Comparison of ENCODE assay signal across 16 cellular contexts in genomic region chr2:144836635-144837350, GRCh38.
DNase-seq lines count a peak whose midpoint lies in the region; ATAC-seq, FAIRE-seq and TF ChIP-seq lines count a peak whose summit lies in the region.
"Had no signal": no experiment of that assay in that cellular context is flagged by ENCODE, and none has a peak within 500 bp of the region (broad histone marks: within the 10 kb centered on the region; RNA-seq: fewer than 3 reads in every experiment).

No MANE protein-coding gene starts in this region.

- H3K27ac ChIP-seq in A673 (ENCODE audit: low read depth, low read length, poor library complexity, severe bottlenecking) (peak overlapping the region; percentile 81), uterus (no peak overlapping the region)
- H3K27ac ChIP-seq: coronary artery, neutrophil had no signal

- CTCF ChIA-PET in A673 (lab: Charles Lee) = no interaction called here
- CTCF ChIA-PET in activated CD4-positive, alpha-beta memory T cell treated with anti-CD3 and anti-CD28 coated beads, Interleukin-2, amount 10 ng/mL, durations not matched to agents 7 days and 5 days (lab: Charles Lee) = no interaction called here

- H3K36me3 ChIP-seq in A673 (ENCODE audit: insufficient read depth, low read length, poor library complexity, severe bottlenecking) = no peaks in the 10 kb centered on the region
- H3K36me3 ChIP-seq in uterus = no peaks in the 10 kb centered on the region
- H3K36me3 ChIP-seq: neutrophil had no signal

- H3K36me3 Mint-ChIP-seq in activated CD4-positive, alpha-beta memory T cell treated with anti-CD3 and anti-CD28 coated beads, Interleukin-2, amount 10 ng/mL, durations not matched to agents 7 days and 5 days (ENCODE audit: low read depth) = no peaks in the 10 kb centered on the region
- H3K36me3 Mint-ChIP-seq: activated naive CD4-positive, alpha-beta T cell treated with anti-CD3 and anti-CD28 coated beads, Interleukin-2, amount 50 U/mL, for 72 hours; memory B cell had no signal

- H3K9me3 Mint-ChIP-seq in activated CD4-positive, alpha-beta memory T cell treated with anti-CD3 and anti-CD28 coated beads, Interleukin-2, amount 10 ng/mL, durations not matched to agents 7 days and 5 days = no peaks in the 10 kb centered on the region
- H3K9me3 Mint-ChIP-seq: activated naive CD4-positive, alpha-beta T cell treated with anti-CD3 and anti-CD28 coated beads, Interleukin-2, amount 50 U/mL, for 72 hours; memory B cell had no signal

- H3K4me1 ChIP-seq in A673 (ENCODE audit: insufficient read depth, low read length, poor library complexity, severe bottlenecking) = peaks cover 53% of the 10 kb centered on the region
- H3K4me1 ChIP-seq in uterus = no peaks in the 10 kb centered on the region

- H3K27ac Mint-ChIP-seq in activated CD4-positive, alpha-beta memory T cell treated with anti-CD3 and anti-CD28 coated beads, Interleukin-2, amount 10 ng/mL, durations not matched to agents 7 days and 5 days = no peak overlapping the region
- H3K27ac Mint-ChIP-seq: activated naive CD4-positive, alpha-beta T cell treated with anti-CD3 and anti-CD28 coated beads, Interleukin-2, amount 50 U/mL, for 72 hours; memory B cell had no signal

- intact Hi-C loops in A673 (cut with micrococcal nuclease; ENCODE audit: unreplicated experiment) (loop anchor here (10.0 kb wide), 1 partner anchor 312 kb away; the partner anchor contains the start of gene ZEB2), left ventricle myocardium superior (cut with micrococcal nuclease) (no loop called here), uterus (cut with DNase I; ENCODE audit: low total_unique reads) (no loop called here)

- H3K27me3 Mint-ChIP-seq in activated CD4-positive, alpha-beta memory T cell treated with anti-CD3 and anti-CD28 coated beads, Interleukin-2, amount 10 ng/mL, durations not matched to agents 7 days and 5 days = peaks cover 3% of the 10 kb centered on the region
- H3K27me3 Mint-ChIP-seq: memory B cell had no signal

- TF ChIP-seq CTCF in A673 (conservative IDR thresholded peaks at IDR 0.05; ENCODE audit: low read depth, low read length) = no peak
- TF ChIP-seq CTCF in uterus (IDR thresholded peaks at IDR 0.05) = no peak

- H3K4me3 Mint-ChIP-seq in activated CD4-positive, alpha-beta memory T cell treated with anti-CD3 and anti-CD28 coated beads, Interleukin-2, amount 10 ng/mL, durations not matched to agents 7 days and 5 days = no peak overlapping the region
- H3K4me3 Mint-ChIP-seq: memory B cell had no signal

- peak; percentile 61 for ATAC-seq in left ventricle myocardium superior
- ATAC-seq: activated naive CD4-positive, alpha-beta T cell treated with anti-CD3 and anti-CD28 coated beads, Interleukin-2, amount 50 U/mL, for 72 hours; esophagus mucosa had no signal

- DNase-seq in A673 (ENCODE audit: low spot score) = peak; percentile 23
- no peak for DNase-seq in H54 (ENCODE audit: insufficient read length, low spot score)
- peak; percentile 51 for DNase-seq in astrocyte of the hippocampus (ENCODE audit: low read depth, low spot score)
- no peak for DNase-seq in left ventricle myocardium superior
- no peak for DNase-seq in NCI-H1436 treated with DMSO at 0.1 percent for 48 hours (lab: John Stamatoyannopoulos, UW)
- no peak for DNase-seq in uterus
- no peak for DNase-seq in activated CD4-positive, alpha-beta memory T cell treated with anti-CD3 and anti-CD28 coated beads, Interleukin-2, amount 10 ng/mL, durations not matched to agents 7 days and 5 days
- no peak for DNase-seq in NCI-H2081 (lab: John Stamatoyannopoulos, UW)
- DNase-seq: NCI-H510A; stimulated activated CD4-positive, alpha-beta T cell treated with anti-CD3 and anti-CD28 coated beads, Interleukin-12 subunit alpha, Interleukin-12 subunit beta, amount 100 ng/mL, for 4 hours had no signal

- POLR2A ChIA-PET in A673 (lab: Charles Lee; ENCODE audit: low non-redundant PET) = interaction anchor here (0.6 kb wide), 1 partner anchor 12 kb away, joined by 4 read pairs; no protein-coding TSS in a partner anchor
- POLR2A ChIA-PET in activated CD4-positive, alpha-beta memory T cell treated with anti-CD3 and anti-CD28 coated beads, Interleukin-2, amount 10 ng/mL, durations not matched to agents 7 days and 5 days (lab: Charles Lee) = no interaction called here

- H3K27me3 ChIP-seq in A673 (replicated peaks; ENCODE audit: insufficient read depth, low read depth, low read length, poor library complexity) (no peaks in the 10 kb centered on the region), uterus (no peaks in the 10 kb centered on the region)
- H3K27me3 ChIP-seq: neutrophil had no signal

- H3K9me3 ChIP-seq in A673 (ENCODE audit: low read depth, low read length, poor library complexity, severe bottlenecking) = no peaks in the 10 kb centered on the region
- no peaks in the 10 kb centered on the region for H3K9me3 ChIP-seq in uterus
- H3K9me3 ChIP-seq: neutrophil had no signal

- peak; percentile 50 for FAIRE-seq in H54 (lab: Jason Lieb, UNC)
- FAIRE-seq: GM12891 had no signal

- TF ChIP-seq POLR2A in H54 (IDR thresholded peaks at IDR 0.05; ENCODE audit: low read depth, low read length) = no peak
- TF ChIP-seq POLR2A in uterus (IDR thresholded peaks at IDR 0.05) = no peak

- BruUV-seq in A673 (replicated peaks; lab: Mats Ljungman, UMichigan) = no TSS peak

- H3K4me3 ChIP-seq in A673 (ENCODE audit: low read depth, low read length, poor library complexity, severe bottlenecking) (no peak overlapping the region), uterus (no peak overlapping the region)
- H3K4me3 ChIP-seq: coronary artery had no signal

- no peaks in the 10 kb centered on the region for H3K4me1 Mint-ChIP-seq in activated CD4-positive, alpha-beta memory T cell treated with anti-CD3 and anti-CD28 coated beads, Interleukin-2, amount 10 ng/mL, durations not matched to agents 7 days and 5 days
- H3K4me1 Mint-ChIP-seq: memory B cell had no signal

Comparison
In these comparisons a context has a peak if more than half of its experiments do, and no peak if none do; other contexts are left out.
1. DNase-seq: peak in A673 (single experiment) and astrocyte of the hippocampus (single experiment); none in H54 (single experiment), left ventricle myocardium superior (single experiment), NCI-H1436 treated with DMSO at 0.1 percent for 48 hours (single experiment), uterus (0 of 2), activated CD4-positive, alpha-beta memory T cell treated with anti-CD3 and anti-CD28 coated beads, Interleukin-2, amount 10 ng/mL, durations not matched to agents 7 days and 5 days (single experiment) and NCI-H2081 (0 of 2).